24 cellular contexts compared by ENCODE assay signal in the genomic region with DNA sequence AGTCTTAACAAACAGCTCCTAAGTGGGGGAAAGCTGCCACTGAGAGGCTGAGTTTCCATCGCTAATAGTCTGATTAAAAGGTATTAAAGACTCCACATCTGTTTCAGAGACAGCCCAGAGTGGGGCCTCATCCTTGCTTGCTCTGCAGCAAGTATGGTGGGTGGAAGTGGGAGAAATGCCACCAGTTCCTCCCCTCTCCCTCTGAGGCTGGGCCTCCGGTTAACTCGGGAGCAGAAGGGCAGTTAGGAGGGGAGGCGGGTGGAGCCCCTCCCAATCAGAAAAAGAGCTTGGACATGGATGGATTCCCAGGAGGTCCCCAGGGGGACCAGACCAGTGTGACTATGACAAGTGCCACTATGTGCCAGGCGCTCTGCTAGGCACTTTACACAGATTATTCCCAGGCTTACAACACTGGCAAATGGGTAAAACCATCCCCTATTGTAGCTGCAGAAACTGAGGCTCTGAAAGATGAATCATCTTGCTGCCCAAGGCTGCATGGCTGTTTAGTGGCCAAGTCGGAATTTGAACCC. TPM values are rescaled to one million over a fixed set of nuclear protein-coding genes. Genes with fewer than 3 reads are reported as not detected.
DNase-seq lines count a peak whose midpoint lies in the region; ATAC-seq and TF ChIP-seq lines count a peak whose summit lies in the region.
"Had no signal": no experiment of that assay in that cellular context is flagged by ENCODE, and none has a peak within 500 bp of the region (broad histone marks: within the 10 kb centered on the region; RNA-seq: fewer than 3 reads in every experiment).

No MANE protein-coding gene starts in this region.

- no peak overlapping the region for H3K4me3 Mint-ChIP-seq in glutamatergic neuron (ENCODE audit: unreplicated experiment)
- H3K4me3 Mint-ChIP-seq: activated CD8-positive, alpha-beta memory T cell treated with anti-CD3 and anti-CD28 coated beads, Interleukin-2, amount 10 ng/mL, durations not matched to agents 7 days and 5 days; naive thymus-derived CD8-positive, alpha-beta T cell; stimulated activated naive CD8-positive, alpha-beta T cell treated with anti-CD3 and anti-CD28 coated beads, Interleukin-15, Interleukin-2, amounts not matched to agents 100 ng/mL and 50 ng/mL, for 24 hours; T-helper 2 cell treated with Interferon-gamma antibody and Interleukin-4, amounts not matched to agents 5 μg/mL and 100 μg/mL, for 36 hours had no signal

- no peak overlapping the region for H3K27ac Mint-ChIP-seq in glutamatergic neuron (ENCODE audit: unreplicated experiment)
- H3K27ac Mint-ChIP-seq: activated CD8-positive, alpha-beta memory T cell treated with anti-CD3 and anti-CD28 coated beads, Interleukin-2, amount 10 ng/mL, durations not matched to agents 7 days and 5 days; stimulated activated naive CD8-positive, alpha-beta T cell treated with anti-CD3 and anti-CD28 coated beads, Interleukin-15, Interleukin-2, amounts not matched to agents 100 ng/mL and 50 ng/mL, for 24 hours; T-helper 2 cell treated with Interferon-gamma antibody and Interleukin-4, amounts not matched to agents 5 μg/mL and 100 μg/mL, for 36 hours had no signal

- 58 to 75% methylated on average over 2 to 6 of the region's 6 CpGs for WGBS in esophagus squamous epithelium, 2 donors
- 87 to 89% methylated on average over 6 of the region's 6 CpGs for WGBS in sigmoid colon, 2 donors
- 56% methylated on average over 6 of the region's 6 CpGs for WGBS in aorta, 2 donors

- peaks cover 5% of the 10 kb centered on the region for H3K9me3 Mint-ChIP-seq in glutamatergic neuron (ENCODE audit: unreplicated experiment)
- H3K9me3 Mint-ChIP-seq: naive thymus-derived CD8-positive, alpha-beta T cell; stimulated activated naive CD8-positive, alpha-beta T cell treated with anti-CD3 and anti-CD28 coated beads, Interleukin-15, Interleukin-2, amounts not matched to agents 100 ng/mL and 50 ng/mL, for 24 hours; T-helper 2 cell treated with Interferon-gamma antibody and Interleukin-4, amounts not matched to agents 5 μg/mL and 100 μg/mL, for 36 hours had no signal

- ATAC-seq in aorta (ENCODE audit: low FRiP score) (peak; percentile 13), HG03378 (IDR thresholded peaks at IDR 0.05; ENCODE audit: unreplicated experiment) (no peak), HG02763 (IDR thresholded peaks at IDR 0.05; ENCODE audit: unreplicated experiment) (no peak)
- ATAC-seq: activated CD8-positive, alpha-beta memory T cell treated with anti-CD3 and anti-CD28 coated beads, Interleukin-2, amount 10 ng/mL, durations not matched to agents 7 days and 5 days; naive thymus-derived CD8-positive, alpha-beta T cell had no signal

- POLR2A ChIA-PET in RWPE1 (lab: Yijun Ruan, JAX; ENCODE audit: low non-redundant PET), result interaction anchor here (1.0 kb wide), 1 partner anchor 20 kb away, joined by 3 read pairs; no protein-coding TSS in a partner anchor

- H3K36me3 ChIP-seq in esophagus squamous epithelium (peaks cover 4 to 73% (median 25%) of the 10 kb centered on the region in 3 donors), sigmoid colon (peaks cover 10 to 69% (median 38%) of the 10 kb centered on the region in 4 donors), aorta (ENCODE audit: control insufficient read depth in 1 of 2, insufficient read depth in 2 of 2, low read length in 1 of 2) (peaks cover 0 to 6% of the 10 kb centered on the region in 2 donors)
- H3K36me3 ChIP-seq: colonic mucosa had no signal

- H3K4me1 Mint-ChIP-seq in glutamatergic neuron (ENCODE audit: low read depth, unreplicated experiment), result peaks cover 41% of the 10 kb centered on the region
- H3K4me1 Mint-ChIP-seq: activated CD8-positive, alpha-beta memory T cell treated with anti-CD3 and anti-CD28 coated beads, Interleukin-2, amount 10 ng/mL, durations not matched to agents 7 days and 5 days had no signal

- TF ChIP-seq CTCF in RWPE1 (conservative IDR thresholded peaks at IDR 0.05; ENCODE audit: low read depth), result no peak
- TF ChIP-seq CTCF in esophagus squamous epithelium (IDR thresholded peaks at IDR 0.05), result no peak
- TF ChIP-seq CTCF in sigmoid colon (IDR thresholded peaks at IDR 0.05), result no peak
- TF ChIP-seq CTCF in glutamatergic neuron (IDR thresholded peaks at IDR 0.05; ENCODE audit: partially characterized antibody, unreplicated experiment), result no peak

- TF ChIP-seq EP300 in sigmoid colon (IDR thresholded peaks at IDR 0.05), result no peak

- peaks cover 11% of the 10 kb centered on the region for H3K36me3 Mint-ChIP-seq in glutamatergic neuron (ENCODE audit: unreplicated experiment)
- H3K36me3 Mint-ChIP-seq: activated CD8-positive, alpha-beta memory T cell treated with anti-CD3 and anti-CD28 coated beads, Interleukin-2, amount 10 ng/mL, durations not matched to agents 7 days and 5 days had no signal

- TF ChIP-seq POLR2A in esophagus squamous epithelium (IDR thresholded peaks at IDR 0.05) (no peak), sigmoid colon (IDR thresholded peaks at IDR 0.05) (no peak)

- H3K9me3 ChIP-seq in esophagus squamous epithelium (no peaks in the 10 kb centered on the region), sigmoid colon (no peaks in the 10 kb centered on the region), aorta (ENCODE audit: control insufficient read depth, low read length) (no peaks in the 10 kb centered on the region)
- H3K9me3 ChIP-seq: colonic mucosa, SJCRH30 had no signal

- H3K27me3 Mint-ChIP-seq in glutamatergic neuron (ENCODE audit: unreplicated experiment), result peaks cover 5% of the 10 kb centered on the region
- H3K27me3 Mint-ChIP-seq: activated CD8-positive, alpha-beta memory T cell treated with anti-CD3 and anti-CD28 coated beads, Interleukin-2, amount 10 ng/mL, durations not matched to agents 7 days and 5 days; naive thymus-derived CD8-positive, alpha-beta T cell; stimulated activated naive CD8-positive, alpha-beta T cell treated with anti-CD3 and anti-CD28 coated beads, Interleukin-15, Interleukin-2, amounts not matched to agents 100 ng/mL and 50 ng/mL, for 24 hours had no signal

- DNase-seq in RWPE1 (ENCODE audit: low spot score) (no peak), esophagus squamous epithelium (lab: John Stamatoyannopoulos, UW) (no peak), sigmoid colon (no peak), aorta (peak; percentile 30 to 36), glutamatergic neuron (no peak)
- DNase-seq: activated CD4-positive, CD25-positive, alpha-beta regulatory T cell treated with anti-CD3 and anti-CD28 coated beads, Interleukin-2, amount 50 U/mL, for 72 hours; activated CD8-positive, alpha-beta memory T cell treated with anti-CD3 and anti-CD28 coated beads, Interleukin-2, amount 10 ng/mL, durations not matched to agents 7 days and 5 days; activated gamma-delta T cell; DMS 273 treated with DMSO at 0.1 percent for 48 hours; MV-4-11; NCI-H2029; NCI-H446 treated with DMSO at 0.1 percent for 48 hours; SJCRH30 had no signal

- CTCF ChIA-PET in RWPE1 (lab: Yijun Ruan, JAX), result interaction anchor here (0.8 to 3.9 kb wide), 8 partner anchors 11 to 221 kb away, joined by 3 to 24 read pairs (median 4); a partner anchor contains a TSS

- peak overlapping the region; percentile 69 for H3K27ac ChIP-seq in RWPE1
- peak overlapping the region in 3 of 4 donors; percentile 49 to 81 (median 66) for H3K27ac ChIP-seq in esophagus squamous epithelium
- H3K27ac ChIP-seq in sigmoid colon, result peak overlapping the region; percentile 64 to 79 (median 76)
- H3K27ac ChIP-seq in aorta (ENCODE audit: low read depth in 1 of 2, low read length in 2 of 2), result peak overlapping the region in 1 of 2 donors; percentile 55
- H3K27ac ChIP-seq: colonic mucosa, HL-60, SJCRH30 had no signal

- intact Hi-C loops in esophagus squamous epithelium (cut with DNase I), result no loop called here
- intact Hi-C loops in sigmoid colon (cut with DNase I), result loop anchor here (10.0 kb wide), 1 partner anchor 86 kb away; no protein-coding TSS in a partner anchor
- intact Hi-C loops in aorta (cut with DNase I), result no loop called here

- no peak overlapping the region for H3K4me3 ChIP-seq in esophagus squamous epithelium
- H3K4me3 ChIP-seq in sigmoid colon, result no peak overlapping the region
- H3K4me3 ChIP-seq in aorta (ENCODE audit: low read length in 2 of 2), result no peak overlapping the region
- H3K4me3 ChIP-seq: colonic mucosa, SJCRH30 had no signal

- H3K4me1 ChIP-seq in esophagus squamous epithelium, result peaks cover 18 to 70% (median 25%) of the 10 kb centered on the region in 3 donors
- peaks cover 0 to 25% (median 19%) of the 10 kb centered on the region in 4 donors for H3K4me1 ChIP-seq in sigmoid colon
- H3K4me1 ChIP-seq in aorta (ENCODE audit: control insufficient read depth in 1 of 2, insufficient read depth in 2 of 2, low read length in 2 of 2), result peaks cover 0 to 5% of the 10 kb centered on the region in 2 donors
- H3K4me1 ChIP-seq: colonic mucosa, SJCRH30 had no signal

- H3K27me3 ChIP-seq in esophagus squamous epithelium (peaks cover 0 to 3% (median 0%) of the 10 kb centered on the region in 4 donors), sigmoid colon (no peaks in the 10 kb centered on the region), aorta (ENCODE audit: control insufficient read depth in 1 of 2, insufficient read depth in 2 of 2, low read length in 1 of 2) (no peaks in the 10 kb centered on the region)
- H3K27me3 ChIP-seq: colonic mucosa, SJCRH30 had no signal

RNA-seq across cellular contexts. Expression of a gene that starts 11.4 kb away (rescaled TPM):
- total RNA-seq in esophagus squamous epithelium (not detected), sigmoid colon (not detected), aorta (not detected), glutamatergic neuron (ENCODE audit: unreplicated experiment) (not detected)
- polyA plus RNA-seq in sigmoid colon (under 1 TPM in 1 of 3 donors, not detected in 2; 0.06 TPM), aorta (under 1 TPM in 1 of 2 donors, not detected in 1; 0.28 TPM)
- total RNA-seq: activated CD8-positive, alpha-beta memory T cell treated with anti-CD3 and anti-CD28 coated beads, Interleukin-2, amount 10 ng/mL, durations not matched to agents 7 days and 5 days; colonic mucosa; endothelial cell of umbilical vein; left ventricle myocardium superior; pulmonary artery endothelial cell; SJCRH30 had no signal
- polyA plus RNA-seq: endothelial cell of umbilical vein had no signal

RNA-seq across cellular contexts. Expression of a gene that starts 15.9 kb away (rescaled TPM):
- total RNA-seq in esophagus squamous epithelium (10 to 100 TPM; 17.7 to 62.3 (median 30.3) TPM), sigmoid colon (10 to 100 TPM; 56.2 to 78.3 (median 65.5) TPM), aorta (10 to 100 TPM; 36.3 to 47.4 TPM), glutamatergic neuron (ENCODE audit: unreplicated experiment) (80.2 TPM)
- polyA plus RNA-seq in sigmoid colon (10 to 100 TPM; 12.9 to 47.8 (median 14.4) TPM), aorta (10 to 100 TPM; 43.1 to 77.7 TPM)

RNA-seq across cellular contexts. Expression of a gene that starts 26.1 kb away (rescaled TPM):
- not detected for total RNA-seq in esophagus squamous epithelium
- total RNA-seq in sigmoid colon, result not detected
- polyA plus RNA-seq in sigmoid colon, result under 1 TPM in 1 of 3 donors, not detected in 2; 0.01 TPM
- not detected for total RNA-seq in aorta
- not detected for polyA plus RNA-seq in aorta
- total RNA-seq in glutamatergic neuron (ENCODE audit: unreplicated experiment), result 0.07 TPM
- total RNA-seq: activated CD8-positive, alpha-beta memory T cell treated with anti-CD3 and anti-CD28 coated beads, Interleukin-2, amount 10 ng/mL, durations not matched to agents 7 days and 5 days; colonic mucosa; endothelial cell of umbilical vein; left ventricle myocardium superior; naive thymus-derived CD8-positive, alpha-beta T cell; pulmonary artery endothelial cell had no signal
- polyA plus RNA-seq: BJ; endothelial cell of umbilical vein; naive thymus-derived CD8-positive, alpha-beta T cell had no signal

RNA-seq across cellular contexts. Expression of a gene that starts 52.2 kb away (rescaled TPM):
- total RNA-seq in esophagus squamous epithelium (not detected), sigmoid colon (under 1 TPM in 2 of 4 donors, not detected in 2; 0.14 to 0.55 TPM), aorta (under 1 TPM; 0.12 to 0.19 TPM), glutamatergic neuron (ENCODE audit: unreplicated experiment) (1.9 TPM)
- polyA plus RNA-seq in sigmoid colon (under 1 TPM in 2 of 3 donors, not detected in 1; under 0.01 to 0.15 TPM), aorta (under 1 TPM; 0.03 to 0.50 TPM)
- total RNA-seq: activated CD8-positive, alpha-beta memory T cell treated with anti-CD3 and anti-CD28 coated beads, Interleukin-2, amount 10 ng/mL, durations not matched to agents 7 days and 5 days; endothelial cell of umbilical vein; left ventricle myocardium superior; naive thymus-derived CD8-positive, alpha-beta T cell; pulmonary artery endothelial cell; SJCRH30 had no signal
- polyA plus RNA-seq: BJ; endothelial cell of umbilical vein; naive thymus-derived CD8-positive, alpha-beta T cell had no signal

Comparison
In these comparisons a context has a peak if more than half of its experiments do, and no peak if none do; other contexts are left out.
1. DNase-seq: peak in aorta (2 of 2); none in RWPE1 (single experiment), esophagus squamous epithelium (single experiment), sigmoid colon (single experiment) and glutamatergic neuron (single experiment).